In genomic region chr1:19393051-19393450, GRCh38 we compare ENCODE assay signal across 1 cellular context.
TF ChIP-seq lines count a peak whose summit lies in the region.

No MANE protein-coding gene starts in this region.

TF ChIP-seq in GM23338, 12 proteins besides CTCF, POLR2A, EP300 and RAD21 (continued from another document):
- TF ChIP-seq, protein P1, sequence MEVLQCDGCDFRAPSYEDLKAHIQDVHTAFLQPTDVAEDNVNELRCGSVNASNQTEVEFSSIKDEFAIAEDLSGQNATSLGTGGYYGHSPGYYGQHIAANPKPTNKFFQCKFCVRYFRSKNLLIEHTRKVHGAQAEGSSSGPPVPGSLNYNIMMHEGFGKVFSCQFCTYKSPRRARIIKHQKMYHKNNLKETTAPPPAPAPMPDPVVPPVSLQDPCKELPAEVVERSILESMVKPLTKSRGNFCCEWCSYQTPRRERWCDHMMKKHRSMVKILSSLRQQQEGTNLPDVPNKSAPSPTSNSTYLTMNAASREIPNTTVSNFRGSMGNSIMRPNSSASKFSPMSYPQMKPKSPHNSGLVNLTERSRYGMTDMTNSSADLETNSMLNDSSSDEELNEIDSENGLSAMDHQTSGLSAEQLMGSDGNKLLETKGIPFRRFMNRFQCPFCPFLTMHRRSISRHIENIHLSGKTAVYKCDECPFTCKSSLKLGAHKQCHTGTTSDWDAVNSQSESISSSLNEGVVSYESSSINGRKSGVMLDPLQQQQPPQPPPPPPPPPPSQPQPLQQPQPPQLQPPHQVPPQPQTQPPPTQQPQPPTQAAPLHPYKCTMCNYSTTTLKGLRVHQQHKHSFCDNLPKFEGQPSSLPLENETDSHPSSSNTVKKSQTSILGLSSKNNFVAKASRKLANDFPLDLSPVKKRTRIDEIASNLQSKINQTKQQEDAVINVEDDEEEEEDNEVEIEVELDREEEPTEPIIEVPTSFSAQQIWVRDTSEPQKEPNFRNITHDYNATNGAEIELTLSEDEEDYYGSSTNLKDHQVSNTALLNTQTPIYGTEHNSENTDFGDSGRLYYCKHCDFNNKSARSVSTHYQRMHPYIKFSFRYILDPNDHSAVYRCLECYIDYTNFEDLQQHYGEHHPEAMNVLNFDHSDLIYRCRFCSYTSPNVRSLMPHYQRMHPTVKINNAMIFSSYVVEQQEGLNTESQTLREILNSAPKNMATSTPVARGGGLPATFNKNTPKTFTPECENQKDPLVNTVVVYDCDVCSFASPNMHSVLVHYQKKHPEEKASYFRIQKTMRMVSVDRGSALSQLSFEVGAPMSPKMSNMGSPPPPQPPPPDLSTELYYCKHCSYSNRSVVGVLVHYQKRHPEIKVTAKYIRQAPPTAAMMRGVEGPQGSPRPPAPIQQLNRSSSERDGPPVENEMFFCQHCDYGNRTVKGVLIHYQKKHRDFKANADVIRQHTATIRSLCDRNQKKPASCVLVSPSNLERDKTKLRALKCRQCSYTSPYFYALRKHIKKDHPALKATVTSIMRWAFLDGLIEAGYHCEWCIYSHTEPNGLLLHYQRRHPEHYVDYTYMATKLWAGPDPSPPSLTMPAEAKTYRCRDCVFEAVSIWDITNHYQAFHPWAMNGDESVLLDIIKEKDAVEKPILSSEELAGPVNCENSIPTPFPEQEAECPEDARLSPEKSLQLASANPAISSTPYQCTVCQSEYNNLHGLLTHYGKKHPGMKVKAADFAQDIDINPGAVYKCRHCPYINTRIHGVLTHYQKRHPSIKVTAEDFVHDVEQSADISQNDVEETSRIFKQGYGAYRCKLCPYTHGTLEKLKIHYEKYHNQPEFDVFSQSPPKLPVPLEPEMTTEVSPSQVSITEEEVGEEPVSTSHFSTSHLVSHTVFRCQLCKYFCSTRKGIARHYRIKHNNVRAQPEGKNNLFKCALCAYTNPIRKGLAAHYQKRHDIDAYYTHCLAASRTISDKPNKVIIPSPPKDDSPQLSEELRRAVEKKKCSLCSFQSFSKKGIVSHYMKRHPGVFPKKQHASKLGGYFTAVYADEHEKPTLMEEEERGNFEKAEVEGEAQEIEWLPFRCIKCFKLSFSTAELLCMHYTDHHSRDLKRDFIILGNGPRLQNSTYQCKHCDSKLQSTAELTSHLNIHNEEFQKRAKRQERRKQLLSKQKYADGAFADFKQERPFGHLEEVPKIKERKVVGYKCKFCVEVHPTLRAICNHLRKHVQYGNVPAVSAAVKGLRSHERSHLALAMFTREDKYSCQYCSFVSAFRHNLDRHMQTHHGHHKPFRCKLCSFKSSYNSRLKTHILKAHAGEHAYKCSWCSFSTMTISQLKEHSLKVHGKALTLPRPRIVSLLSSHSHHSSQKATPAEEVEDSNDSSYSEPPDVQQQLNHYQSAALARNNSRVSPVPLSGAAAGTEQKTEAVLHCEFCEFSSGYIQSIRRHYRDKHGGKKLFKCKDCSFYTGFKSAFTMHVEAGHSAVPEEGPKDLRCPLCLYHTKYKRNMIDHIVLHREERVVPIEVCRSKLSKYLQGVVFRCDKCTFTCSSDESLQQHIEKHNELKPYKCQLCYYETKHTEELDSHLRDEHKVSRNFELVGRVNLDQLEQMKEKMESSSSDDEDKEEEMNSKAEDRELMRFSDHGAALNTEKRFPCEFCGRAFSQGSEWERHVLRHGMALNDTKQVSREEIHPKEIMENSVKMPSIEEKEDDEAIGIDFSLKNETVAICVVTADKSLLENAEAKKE (CRISPR knock-in tag; IDR thresholded peaks at IDR 0.05) = no peak
- TF ChIP-seq STAT1 (IDR thresholded peaks at IDR 0.05; ENCODE audit: unreplicated experiment) (no peak), POLR2AphosphoS5 (IDR thresholded peaks at IDR 0.05; ENCODE audit: low read depth) (no peak)
